ENCODE assay signal across 11 cellular contexts in the genomic region with DNA sequence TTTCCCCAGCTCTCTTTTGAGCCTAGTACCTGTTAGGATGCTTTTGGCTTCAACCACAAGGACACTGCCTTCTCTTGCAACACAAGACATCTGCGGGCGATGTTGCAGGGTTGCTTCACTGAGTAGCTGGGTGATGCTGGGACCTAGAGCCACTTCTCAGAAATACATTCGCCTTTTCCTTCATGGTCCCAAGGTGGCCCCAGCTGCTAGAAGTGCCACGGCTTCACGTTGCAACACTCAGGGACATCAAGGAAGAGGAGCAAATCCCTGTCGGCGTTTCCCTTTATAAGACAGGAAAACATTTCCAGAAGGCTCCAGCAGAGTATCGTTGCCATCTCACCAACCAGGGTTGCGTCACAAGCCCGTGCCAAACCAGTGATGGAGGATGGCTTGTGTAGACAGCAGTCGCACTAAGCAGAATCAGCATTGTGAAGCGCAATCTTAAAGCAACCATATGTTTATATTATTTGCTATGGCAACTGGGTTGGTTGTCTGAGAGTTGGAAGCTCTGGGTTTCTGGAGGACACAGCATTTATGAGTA.
DNase-seq lines count a peak whose midpoint lies in the region; ATAC-seq and TF ChIP-seq lines count a peak whose summit lies in the region.
"Had no signal": no experiment of that assay in that cellular context is flagged by ENCODE, and none has a peak within 500 bp of the region (broad histone marks: within the 10 kb centered on the region; RNA-seq: fewer than 3 reads in every experiment).

No MANE protein-coding gene starts in this region.

- H3K4me3 Mint-ChIP-seq in naive thymus-derived CD4-positive, alpha-beta T cell, result peak overlapping the region in 6 of 10 donors; percentile 37 to 95 (median 90)

- TF ChIP-seq CTCF in VCaP (conservative IDR thresholded peaks at IDR 0.05), result no peak

- DNase-seq in naive thymus-derived CD4-positive, alpha-beta T cell, result no peak
- DNase-seq in cerebellar cortex (ENCODE audit: low spot score) (no peak), NCI-H1417 treated with DMSO at 0.1 percent for 48 hours (lab: John Stamatoyannopoulos, UW) (no peak)
- no peak for DNase-seq in activated naive CD4-positive, alpha-beta T cell treated with anti-CD3 and anti-CD28 coated beads, Interleukin-2, amount 50 U/mL, for 16 hours
- DNase-seq in activated CD4-positive, alpha-beta T cell treated with anti-CD3 and anti-CD28 coated beads for 48 hours, result no peak
- DNase-seq: activated CD4-positive, CD25-positive, alpha-beta regulatory T cell treated with anti-CD3 and anti-CD28 coated beads, Interleukin-2, amount 50 U/mL, for 72 hours; NCI-H774 had no signal

- peak; percentile 27 for ATAC-seq in HG02885 (IDR thresholded peaks at IDR 0.05; ENCODE audit: poor library complexity, unreplicated experiment)
- ATAC-seq in naive thymus-derived CD4-positive, alpha-beta T cell, result no peak

- H4K20me1 ChIP-seq in BLaER1, result peaks cover 87% of the 10 kb centered on the region

- peaks cover 0 to 19% (median 0%) of the 10 kb centered on the region in 5 donors for H3K36me3 Mint-ChIP-seq in naive thymus-derived CD4-positive, alpha-beta T cell

- H3K27me3 Mint-ChIP-seq in naive thymus-derived CD4-positive, alpha-beta T cell, result peaks cover 0 to 7% (median 0%) of the 10 kb centered on the region in 5 donors

- peaks cover 45% of the 10 kb centered on the region for H3K36me3 ChIP-seq in BLaER1
- no peaks in the 10 kb centered on the region for H3K36me3 ChIP-seq in naive thymus-derived CD4-positive, alpha-beta T cell (ENCODE audit: control insufficient read depth in 2 of 3, insufficient read depth in 3 of 3, low read length in 3 of 3)
- H3K36me3 ChIP-seq: gastroesophageal sphincter had no signal

- peak overlapping the region in 3 of 9 donors; percentile 14 to 61 (median 28) for H3K27ac Mint-ChIP-seq in naive thymus-derived CD4-positive, alpha-beta T cell

- H3K4me1 Mint-ChIP-seq in naive thymus-derived CD4-positive, alpha-beta T cell, result peaks cover 13 to 36% (median 17%) of the 10 kb centered on the region in 7 donors

- peak overlapping the region; percentile 52; the same call in 1 of the 2 replicates for H3K9ac ChIP-seq in BLaER1

- intact Hi-C loops in naive thymus-derived CD4-positive, alpha-beta T cell (cut with micrococcal nuclease), result loop anchor here (1.0 to 10.0 kb wide), 5 partner anchors 62 to 372 kb away; partner anchors contain the start of genes ANKRD33B (in 2 of the 2), CCT5 (in 1 of the 2) and MARCHF6 (in 1 of the 2)

- H3K9me3 ChIP-seq in BLaER1, result no peaks in the 10 kb centered on the region
- H3K9me3 ChIP-seq in naive thymus-derived CD4-positive, alpha-beta T cell (ENCODE audit: control insufficient read depth in 2 of 3, low read length in 3 of 3), result no peaks in the 10 kb centered on the region
- H3K9me3 ChIP-seq: gastroesophageal sphincter had no signal

- peaks cover 77% of the 10 kb centered on the region for H3K4me1 ChIP-seq in BLaER1
- H3K4me1 ChIP-seq in naive thymus-derived CD4-positive, alpha-beta T cell (ENCODE audit: control insufficient read depth in 2 of 2, insufficient read depth in 2 of 2, low read length in 2 of 2), result peaks cover 0 to 4% of the 10 kb centered on the region in 2 donors

- H3K9me3 Mint-ChIP-seq in naive thymus-derived CD4-positive, alpha-beta T cell, result peaks cover 0 to 8% (median 0%) of the 10 kb centered on the region in 11 donors

- CTCF ChIA-PET in naive thymus-derived CD4-positive, alpha-beta T cell (lab: Charles Lee), result interaction anchor here (0.7 to 5.9 kb wide), 5 partner anchors 18 to 343 kb away, joined by 3 to 68 read pairs (median 8); no protein-coding TSS in a partner anchor

- H3K4me3 ChIP-seq in BLaER1, result no peak overlapping the region
- H3K4me3 ChIP-seq in naive thymus-derived CD4-positive, alpha-beta T cell (ENCODE audit: low read length), result no peak overlapping the region

- H3K27ac ChIP-seq in BLaER1 (0 out of 2 replicates have a peak overlapping the region, but pooled peaks have one; percentile 44), VCaP (peak overlapping the region; percentile 71)
- no peak overlapping the region for H3K27ac ChIP-seq in naive thymus-derived CD4-positive, alpha-beta T cell (ENCODE audit: low read depth, low read length)

- POLR2A ChIA-PET in naive thymus-derived CD4-positive, alpha-beta T cell (lab: Charles Lee), result no interaction called here

- H3K4me2 ChIP-seq in BLaER1, result peak overlapping the region; percentile 83

- H3K27me3 ChIP-seq in BLaER1, result no peaks in the 10 kb centered on the region
- H3K27me3 ChIP-seq in naive thymus-derived CD4-positive, alpha-beta T cell (ENCODE audit: control insufficient read depth in 2 of 2, insufficient read depth in 2 of 2, low read length in 2 of 2), result no peaks in the 10 kb centered on the region
